15 cellular contexts compared by ENCODE assay signal in genomic region chr3:172198428-172198827, GRCh38.
DNase-seq lines count a peak whose midpoint lies in the region; ATAC-seq and TF ChIP-seq lines count a peak whose summit lies in the region.
"Had no signal": no experiment of that assay in that cellular context is flagged by ENCODE, and none has a peak within 500 bp of the region (broad histone marks: within the 10 kb centered on the region; RNA-seq: fewer than 3 reads in every experiment).

No MANE protein-coding gene starts in this region.

- peaks cover 81% of the 10 kb centered on the region for H3K79me2 ChIP-seq in ACC112 (ENCODE audit: control insufficient read depth, insufficient read depth, low read length, unreplicated experiment)
- peaks cover 88% of the 10 kb centered on the region for H3K79me2 ChIP-seq in smooth muscle cell (ENCODE audit: low read depth)

- H3K36me3 Mint-ChIP-seq in nephron (ENCODE audit: low read depth), result peaks cover 12% of the 10 kb centered on the region

- H3K4me2 ChIP-seq in IMR-90 (ENCODE audit: low read depth, low read length), result no peak overlapping the region
- H3K4me2 ChIP-seq in smooth muscle cell, result no peak overlapping the region

- H3K4me1 ChIP-seq in ACC112 (ENCODE audit: control insufficient read depth, insufficient read depth, low read length, unreplicated experiment), result peaks cover 60% of the 10 kb centered on the region
- H3K4me1 ChIP-seq in IMR-90 (ENCODE audit: control insufficient read depth, insufficient read depth, low read length), result peaks cover 17% of the 10 kb centered on the region
- H3K4me1 ChIP-seq in smooth muscle cell (ENCODE audit: low read depth), result peaks cover 41% of the 10 kb centered on the region

- H3K18ac ChIP-seq in IMR-90 (ENCODE audit: low read depth, low read length), result no peak overlapping the region

- peaks cover 60% of the 10 kb centered on the region for H3F3A ChIP-seq in smooth muscle cell (ENCODE audit: low read depth)

- no peak overlapping the region; the same call in 1 of the 2 replicates for H3K4ac ChIP-seq in IMR-90 (ENCODE audit: low read depth, low read length)

- H2BK15ac ChIP-seq in IMR-90 (ENCODE audit: low read depth, low read length), result no peak overlapping the region

- no peak overlapping the region for H2BK20ac ChIP-seq in IMR-90 (ENCODE audit: low read depth, low read length)

- TF ChIP-seq RAD21 in IMR-90 (IDR thresholded peaks at IDR 0.05; ENCODE audit: low read length), result no peak

- H4K8ac ChIP-seq in IMR-90 (ENCODE audit: low read depth in 2 of 2, low read length in 2 of 2), result no peak overlapping the region

- intact Hi-C loops in IMR-90 (cut with micrococcal nuclease), result no loop called here

- H3K9me1 ChIP-seq in IMR-90 (ENCODE audit: insufficient read depth, low read length), result peaks cover 14% of the 10 kb centered on the region

- 0 out of 2 replicates have a peak overlapping the region, but pooled peaks have one; percentile 4 for H3K14ac ChIP-seq in IMR-90 (replicated peaks; ENCODE audit: low read depth, low read length)

- H3K27me3 Mint-ChIP-seq in nephron (ENCODE audit: low read depth), result no peaks in the 10 kb centered on the region

- H2BK5ac ChIP-seq in IMR-90 (ENCODE audit: low read depth, low read length, poor library complexity, severe bottlenecking), result no peak overlapping the region

- peaks cover 72% of the 10 kb centered on the region for H3K4me1 Mint-ChIP-seq in nephron

- no peak overlapping the region for H3K56ac ChIP-seq in IMR-90 (ENCODE audit: extremely low read depth, insufficient read depth, low read length)

- 0 out of 2 replicates have a peak overlapping the region, but pooled peaks have one; percentile 40 for H3K23ac ChIP-seq in IMR-90 (ENCODE audit: low read depth, low read length)

- DNase-seq in IMR-90 (no peak), smooth muscle cell (lab: John Stamatoyannopoulos, UW; ENCODE audit: unreplicated experiment) (no peak), cortex of kidney (lab: John Stamatoyannopoulos, UW) (no peak)
- DNase-seq: ACHN; BE2C; C1 segment of cervical spinal cord; Caco-2; CD4-positive, CD25-positive, alpha-beta regulatory T cell; DMS153; DMS79; GDM1 had no signal

- H3K4me3 Mint-ChIP-seq in nephron, result no peak overlapping the region
- H3K4me3 Mint-ChIP-seq: CD4-positive, CD25-positive, alpha-beta regulatory T cell had no signal

- dilution Hi-C loops in IMR-90 (cut with HindIII; ENCODE audit: low sequenced_read_pairs, unreplicated experiment), result no loop called here

- H2AK5ac ChIP-seq in IMR-90 (ENCODE audit: low read depth, low read length), result no peak overlapping the region; the same call in 1 of the 2 replicates

- peaks cover 27 to 86% of the 10 kb centered on the region in 2 experiments for H3K79me1 ChIP-seq in IMR-90 (ENCODE audit: low read depth in 1 of 2, low read length in 2 of 2)

- H3K9me3 Mint-ChIP-seq in nephron, result no peaks in the 10 kb centered on the region

- CTCF ChIA-PET in IMR-90 (lab: Yijun Ruan, JAX), result no interaction called here

- ATAC-seq in IMR-90 (ENCODE audit: low read depth), result no peak
- no peak for ATAC-seq in GM21447 (IDR thresholded peaks at IDR 0.05; ENCODE audit: unreplicated experiment)

- no peak overlapping the region for H4K5ac ChIP-seq in IMR-90 (ENCODE audit: low read depth, low read length)

- H2AK9ac ChIP-seq in IMR-90 (replicated peaks; ENCODE audit: low read depth, low read length, poor library complexity), result no peak overlapping the region

- H3K9ac ChIP-seq in IMR-90 (ENCODE audit: low read depth, low read length) (no peak overlapping the region), smooth muscle cell (ENCODE audit: low read depth) (no peak overlapping the region)

- no peak overlapping the region for H3K4me3 ChIP-seq in ACC112 (ENCODE audit: low read depth, low read length)
- H3K4me3 ChIP-seq in IMR-90 (ENCODE audit: insufficient read depth, low read depth, low read length), result no peak overlapping the region
- no peak overlapping the region for H3K4me3 ChIP-seq in smooth muscle cell
- H3K4me3 ChIP-seq: HAP-1 had no signal

- H3K27ac Mint-ChIP-seq in nephron, result peak overlapping the region in 2 of 3 experiments; percentile 15 to 48
- H3K27ac Mint-ChIP-seq: CD4-positive, CD25-positive, alpha-beta regulatory T cell had no signal

- TF ChIP-seq CTCF in IMR-90 (conservative IDR thresholded peaks at IDR 0.05; ENCODE audit: low read depth, low read length), result no peak
- TF ChIP-seq CTCF in nephron (IDR thresholded peaks at IDR 0.05; ENCODE audit: unreplicated experiment in 3 of 3), result no peak
- no peak for TF ChIP-seq CTCF in smooth muscle cell (IDR thresholded peaks at IDR 0.05; ENCODE audit: borderline replicate concordance, insufficient read depth, poor library complexity, severe bottlenecking)

- in situ Hi-C loops in IMR-90 (cut with MboI; ENCODE audit: low sequenced_read_pairs), result no loop called here

- H2BK120ac ChIP-seq in IMR-90 (ENCODE audit: low read depth, low read length), result no peak overlapping the region

- no peak overlapping the region for H2AFZ ChIP-seq in ACC112 (ENCODE audit: low read length, unreplicated experiment)
- no peak overlapping the region for H2AFZ ChIP-seq in IMR-90 (replicated peaks; ENCODE audit: low read length, poor library complexity)
- no peak overlapping the region for H2AFZ ChIP-seq in smooth muscle cell (ENCODE audit: low read depth)

- H4K20me1 ChIP-seq in IMR-90 (ENCODE audit: insufficient read depth, low read length), result peaks cover 57% of the 10 kb centered on the region
- H4K20me1 ChIP-seq in smooth muscle cell (ENCODE audit: low read depth), result peaks cover 48% of the 10 kb centered on the region

- peak overlapping the region; percentile 39 for H3K27ac ChIP-seq in ACC112 (ENCODE audit: low read depth, low read length)
- no peak overlapping the region for H3K27ac ChIP-seq in IMR-90 (ENCODE audit: insufficient read depth, low read length)
- peak overlapping the region; percentile 59 for H3K27ac ChIP-seq in smooth muscle cell (ENCODE audit: low read depth)

- no peak overlapping the region for H4K91ac ChIP-seq in IMR-90 (ENCODE audit: insufficient read depth, low read depth, low read length)

- H3K36me3 ChIP-seq in ACC112 (ENCODE audit: insufficient read depth, low read length) (peaks cover 6% of the 10 kb centered on the region; the same call in 1 of the 2 replicates), IMR-90 (ENCODE audit: control insufficient read depth, insufficient read depth, low read length) (0 out of 2 replicates have a peak, but pooled peaks cover 1% of the 10 kb centered on the region), smooth muscle cell (ENCODE audit: low read depth) (no peaks in the 10 kb centered on the region)
- H3K36me3 ChIP-seq: BE2C, HAP-1 had no signal

- BruUV-seq in IMR-90 (replicated peaks; lab: Mats Ljungman, UMichigan), result no TSS peak

- WGBS in IMR-90 (ENCODE audit: extremely low coverage in 2 of 2, insufficient read length in 1 of 2), 2 experiments, result 100% methylated on average over 2 of the region's 3 CpGs; no CpG with 5 or more reads in 1 of the 2 experiments
- 97% methylated on average over 3 of the region's 3 CpGs for WGBS in smooth muscle cell (ENCODE audit: low lambda C conversion rate)

- TF ChIP-seq POLR2A in IMR-90 (IDR thresholded peaks at IDR 0.05; ENCODE audit: low read depth, low read length), result no peak

- H3K27me3 ChIP-seq in ACC112 (ENCODE audit: insufficient read depth, low read length) (no peaks in the 10 kb centered on the region), IMR-90 (ENCODE audit: control insufficient read depth, insufficient read depth, low read length) (no peaks in the 10 kb centered on the region), smooth muscle cell (ENCODE audit: low read depth) (no peaks in the 10 kb centered on the region)
- H3K27me3 ChIP-seq: BE2C had no signal

- POLR2A ChIA-PET in IMR-90 (lab: Charles Lee; ENCODE audit: unreplicated experiment), result no interaction called here

- H3K9me3 ChIP-seq in IMR-90 (ENCODE audit: control insufficient read depth, insufficient read depth, low read length), result no peaks in the 10 kb centered on the region
- no peaks in the 10 kb centered on the region for H3K9me3 ChIP-seq in smooth muscle cell (replicated peaks; ENCODE audit: low read depth)
- H3K9me3 ChIP-seq: BE2C, Caco-2, HAP-1 had no signal

TF ChIP-seq in IMR-90, 13 proteins besides CTCF, POLR2A, EP300 and RAD21:
- TF ChIP-seq CEBPB (IDR thresholded peaks at IDR 0.05; ENCODE audit: low read depth, low read length) (no peak), MXI1 (IDR thresholded peaks at IDR 0.05; ENCODE audit: borderline replicate concordance, low read depth, low read length) (no peak), RCOR1 (IDR thresholded peaks at IDR 0.05; ENCODE audit: insufficient replicate concordance, low read length) (no peak), FOS (IDR thresholded peaks at IDR 0.05; ENCODE audit: low read depth, low read length) (no peak), MAZ (IDR thresholded peaks at IDR 0.05; ENCODE audit: borderline replicate concordance, low read depth, low read length) (no peak)
